17 cellular contexts compared by ENCODE assay signal in the genomic region with DNA sequence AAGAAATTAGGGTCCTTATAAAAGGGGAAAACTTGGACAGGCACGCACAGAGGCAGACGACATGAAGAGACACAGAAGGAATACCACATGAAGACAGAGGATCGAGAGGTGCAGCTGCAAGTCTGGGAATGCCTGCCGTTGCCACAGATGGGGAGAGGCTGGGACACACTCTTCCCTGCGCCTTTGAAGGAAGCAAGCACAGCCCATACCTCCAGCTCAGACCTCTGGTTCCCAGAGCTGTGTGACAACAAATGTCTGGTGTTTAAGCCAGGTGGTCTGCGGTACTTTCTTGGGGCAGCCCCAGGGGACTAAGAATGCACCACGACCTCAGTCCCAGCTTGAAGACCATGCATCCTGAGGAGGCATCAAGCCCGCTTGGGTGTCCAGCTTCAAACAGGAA. TPM values are rescaled to one million over a fixed set of nuclear protein-coding genes. Genes with fewer than 3 reads are reported as not detected.
DNase-seq lines count a peak whose midpoint lies in the region; ATAC-seq and TF ChIP-seq lines count a peak whose summit lies in the region.
"Had no signal": no experiment of that assay in that cellular context is flagged by ENCODE, and none has a peak within 500 bp of the region (broad histone marks: within the 10 kb centered on the region; RNA-seq: fewer than 3 reads in every experiment).

No MANE protein-coding gene starts in this region.

- peak overlapping the region; percentile 13 for H3K4me3 Mint-ChIP-seq in endothelial cell (ENCODE audit: unreplicated experiment)
- H3K4me3 Mint-ChIP-seq: CD8-positive, alpha-beta T cell; HFFc6 had no signal

- TF ChIP-seq CTCF in OCI-LY3 (IDR thresholded peaks at IDR 0.05; ENCODE audit: low read depth, low read length) (no peak), endothelial cell (IDR thresholded peaks at IDR 0.05; ENCODE audit: unreplicated experiment) (no peak)

- H3K4me3 ChIP-seq in OCI-LY3 (ENCODE audit: low read length) (no peak overlapping the region), trophoblast cell (ENCODE audit: low read depth, low read length) (no peak overlapping the region)

- H3K4me1 Mint-ChIP-seq in endothelial cell (ENCODE audit: unreplicated experiment): no peaks in the 10 kb centered on the region

- H4K8ac ChIP-seq in trophoblast cell (ENCODE audit: low read depth, low read length): no peak overlapping the region

- no peak overlapping the region for H3K9ac ChIP-seq in OCI-LY3 (ENCODE audit: low read length)
- no peak overlapping the region for H3K9ac ChIP-seq in trophoblast cell (ENCODE audit: low read length)

- H3K18ac ChIP-seq in trophoblast cell (ENCODE audit: low read length): no peak overlapping the region

- H2BK120ac ChIP-seq in trophoblast cell (ENCODE audit: insufficient read depth, low read length, poor library complexity): no peak overlapping the region

- H2AK5ac ChIP-seq in trophoblast cell (ENCODE audit: low read length): no peak overlapping the region

- H3K4me1 ChIP-seq in OCI-LY3 (ENCODE audit: low read length) (peaks cover 22% of the 10 kb centered on the region), trophoblast cell (ENCODE audit: control insufficient read depth in 1 of 2, insufficient read depth in 2 of 2, low read length in 2 of 2) (no peaks in the 10 kb centered on the region)

- H3K4ac ChIP-seq in trophoblast cell (ENCODE audit: low read depth, low read length): no peak overlapping the region

- no peak overlapping the region for H2BK5ac ChIP-seq in trophoblast cell (ENCODE audit: low read depth, low read length, poor library complexity)

- H3K27ac Mint-ChIP-seq in endothelial cell (ENCODE audit: unreplicated experiment): no peak overlapping the region
- H3K27ac Mint-ChIP-seq: CD8-positive, alpha-beta T cell; HFFc6 had no signal

- no peaks in the 10 kb centered on the region for H3K9me3 Mint-ChIP-seq in endothelial cell (ENCODE audit: unreplicated experiment)
- H3K9me3 Mint-ChIP-seq: CD8-positive, alpha-beta T cell; HFFc6 had no signal

- H3K27me3 Mint-ChIP-seq in endothelial cell (ENCODE audit: unreplicated experiment): peaks cover 2% of the 10 kb centered on the region

- peak overlapping the region; percentile 20 for H3K4me2 ChIP-seq in OCI-LY3 (ENCODE audit: low read length)
- H3K4me2 ChIP-seq in trophoblast cell (ENCODE audit: low read length): no peak overlapping the region

- H3K14ac ChIP-seq in trophoblast cell (ENCODE audit: low read length): no peak overlapping the region

- H3K79me1 ChIP-seq in trophoblast cell (ENCODE audit: low read length): no peaks in the 10 kb centered on the region

- ATAC-seq in GM19324 (IDR thresholded peaks at IDR 0.05; ENCODE audit: low FRiP score, unreplicated experiment): no peak
- ATAC-seq: CD8-positive, alpha-beta T cell; HCT116; HepG2 had no signal

- no peaks in the 10 kb centered on the region for H3K36me3 Mint-ChIP-seq in endothelial cell (ENCODE audit: low read depth, unreplicated experiment)

- no peak for DNase-seq in endothelial cell (ENCODE audit: low spot score)
- peak; percentile 46 to 58 for DNase-seq in trophoblast cell
- DNase-seq in globus pallidus (ENCODE audit: low spot score): no peak
- DNase-seq in NCI-H1436 treated with DMSO at 0.1 percent for 48 hours (lab: John Stamatoyannopoulos, UW): no peak
- DNase-seq: ACHN; AML-193; Calu3; CD8-positive, alpha-beta T cell; DMS79 treated with DMSO at 0.1 percent for 48 hours; GF-D8; GOT3; H7; HFFc6 had no signal

- WGBS in trophoblast cell (ENCODE audit: extremely low coverage, insufficient coverage, insufficient read length): no CpG with 5 or more reads among the region's 8 CpGs

- H4K91ac ChIP-seq in trophoblast cell (ENCODE audit: low read depth, low read length): no peak overlapping the region

- H3K36me3 ChIP-seq in OCI-LY3 (replicated peaks; ENCODE audit: low read depth, low read length) (peaks cover 43% of the 10 kb centered on the region), trophoblast cell (ENCODE audit: control insufficient read depth in 1 of 2, insufficient read depth in 2 of 2, low read length in 2 of 2) (no peaks in the 10 kb centered on the region)

- no peak overlapping the region for H3K23ac ChIP-seq in trophoblast cell (ENCODE audit: low read length)

- H3K27me3 ChIP-seq in OCI-LY3 (ENCODE audit: low read depth, low read length) (no peaks in the 10 kb centered on the region), trophoblast cell (ENCODE audit: insufficient read depth, low read length) (no peaks in the 10 kb centered on the region)

- no peak overlapping the region for H2AFZ ChIP-seq in OCI-LY3 (ENCODE audit: low read depth, low read length)
- H2AFZ ChIP-seq in trophoblast cell (ENCODE audit: insufficient read depth, low read length, poor library complexity): no peak overlapping the region

- H4K12ac ChIP-seq in trophoblast cell (ENCODE audit: low read depth, low read length): no peak overlapping the region

- H3K79me2 ChIP-seq in OCI-LY3 (ENCODE audit: low read length): no peaks in the 10 kb centered on the region
- no peaks in the 10 kb centered on the region for H3K79me2 ChIP-seq in trophoblast cell (ENCODE audit: control insufficient read depth, insufficient read depth, low read length, poor library complexity)

- H3K9me3 ChIP-seq in OCI-LY3 (ENCODE audit: insufficient read depth, low read length): no peaks in the 10 kb centered on the region
- H3K9me3 ChIP-seq in trophoblast cell (ENCODE audit: insufficient read depth, low read depth, low read length): peaks cover 2% of the 10 kb centered on the region

- no peak overlapping the region for H2BK12ac ChIP-seq in trophoblast cell (ENCODE audit: low read length)

- H4K20me1 ChIP-seq in OCI-LY3 (ENCODE audit: insufficient read depth, low read length): no peaks in the 10 kb centered on the region

- peak overlapping the region; percentile 72 for H3K27ac ChIP-seq in OCI-LY3 (ENCODE audit: low read length)
- no peak overlapping the region for H3K27ac ChIP-seq in trophoblast cell (ENCODE audit: low read depth, low read length)

RNA-seq across cellular contexts. Expression of a gene that starts 18.3 kb away (rescaled TPM):
- total RNA-seq in endothelial cell (ENCODE audit: unreplicated experiment): 53.1 TPM
- polyA plus RNA-seq in trophoblast cell (2013): 182 and 192 TPM in 2 replicates

Comparison
In these comparisons a context has a peak if more than half of its experiments do, and no peak if none do; other contexts are left out.
1. DNase-seq: peak in trophoblast cell (2 of 2); none in endothelial cell (single experiment), globus pallidus (single experiment) and NCI-H1436 treated with DMSO at 0.1 percent for 48 hours (single experiment).